1 cellular context compared by ENCODE assay signal in genomic region chr1:181061891-181062777, GRCh38.
TF ChIP-seq lines count a peak whose summit lies in the region.

No MANE protein-coding gene starts in this region.

TF ChIP-seq in HepG2, 621 proteins besides CTCF, POLR2A, EP300 and RAD21:
- TF ChIP-seq ZXDC (CRISPR knock-in tag; IDR thresholded peaks at IDR 0.05) (no peak), ZNF703 (CRISPR knock-in tag; IDR thresholded peaks at IDR 0.05; ENCODE audit: borderline replicate concordance) (no peak), ZHX2 (IDR thresholded peaks at IDR 0.05; ENCODE audit: low read depth) (no peak), ZHX2 (CRISPR knock-in tag; IDR thresholded peaks at IDR 0.05; ENCODE audit: borderline replicate concordance) (no peak), HMGA1 (CRISPR knock-in tag; conservative IDR thresholded peaks at IDR 0.05) (no peak), ZEB1 (IDR thresholded peaks at IDR 0.05; ENCODE audit: insufficient replicate concordance, low read depth) (no peak), ZNF337 (CRISPR knock-in tag; IDR thresholded peaks at IDR 0.05; ENCODE audit: borderline replicate concordance, low read depth) (no peak), ZNF850 (CRISPR knock-in tag; conservative IDR thresholded peaks at IDR 0.05) (no peak), CSRNP1 (CRISPR knock-in tag; IDR thresholded peaks at IDR 0.05) (no peak), IRF9 (CRISPR knock-in tag; IDR thresholded peaks at IDR 0.05; ENCODE audit: borderline replicate concordance) (no peak), ZNF619 (CRISPR knock-in tag; IDR thresholded peaks at IDR 0.05) (no peak), ZNF33A (CRISPR knock-in tag; IDR thresholded peaks at IDR 0.05; ENCODE audit: borderline replicate concordance) (no peak)
TF ChIP-seq in HepG2: peak in this region for 0.
